Comparison of ENCODE assay signal across 9 cellular contexts in genomic region chr1:95309031-95309459, GRCh38.
DNase-seq lines count a peak whose midpoint lies in the region; ATAC-seq and TF ChIP-seq lines count a peak whose summit lies in the region.
"Had no signal": no experiment of that assay in that cellular context is flagged by ENCODE, and none has a peak within 500 bp of the region (broad histone marks: within the 10 kb centered on the region; RNA-seq: fewer than 3 reads in every experiment).

No MANE protein-coding gene starts in this region.

- no peak overlapping the region for H3K4me3 Mint-ChIP-seq in neural crest cell
- H3K4me3 Mint-ChIP-seq: activated naive CD8-positive, alpha-beta T cell had no signal

- no peaks in the 10 kb centered on the region for H3K9me3 Mint-ChIP-seq in neural crest cell

- H3K36me3 ChIP-seq in suprapubic skin: no peaks in the 10 kb centered on the region

- H3K4me3 ChIP-seq in suprapubic skin: no peak overlapping the region

- TF ChIP-seq CTCF in neural crest cell (conservative IDR thresholded peaks at IDR 0.05): peak; percentile 71
- peak in 1 of 2 donors; percentile 51 for TF ChIP-seq CTCF in suprapubic skin (IDR thresholded peaks at IDR 0.05)

- peaks cover 12% of the 10 kb centered on the region for H3K4me1 Mint-ChIP-seq in neural crest cell

- DNase-seq in Right ventricle myocardium superior (no peak), cardiac septum (ENCODE audit: low spot score) (no peak), NCI-H774 (lab: John Stamatoyannopoulos, UW) (peak; percentile 41), epidermal melanocyte (ENCODE audit: insufficient read length, low spot score) (peak; percentile 33), neural crest cell (ENCODE audit: low read depth, low spot score) (peak; percentile 32), suprapubic skin (ENCODE audit: low spot score in 2 of 2) (no peak)

- ATAC-seq in Right ventricle myocardium superior (ENCODE audit: poor library complexity) (peak; percentile 73), GM21526 (IDR thresholded peaks at IDR 0.05; ENCODE audit: low FRiP score, unreplicated experiment) (no peak), GM21529 (IDR thresholded peaks at IDR 0.05; ENCODE audit: unreplicated experiment) (no peak)

- no peaks in the 10 kb centered on the region for H3K27me3 ChIP-seq in suprapubic skin

- H3K27me3 Mint-ChIP-seq in neural crest cell (ENCODE audit: low read depth): peaks cover 17% of the 10 kb centered on the region

- no peak overlapping the region for H3K27ac Mint-ChIP-seq in neural crest cell (ENCODE audit: unreplicated experiment)
- H3K27ac Mint-ChIP-seq: activated naive CD8-positive, alpha-beta T cell had no signal

- no peaks in the 10 kb centered on the region for H3K4me1 ChIP-seq in suprapubic skin

- H3K27ac ChIP-seq in suprapubic skin: no peak overlapping the region

- TF ChIP-seq EP300 in suprapubic skin (IDR thresholded peaks at IDR 0.05): no peak

- intact Hi-C loops in Right ventricle myocardium superior (cut with DNase I): loop anchor here (10.0 kb wide), 1 partner anchor 166 kb away; no protein-coding TSS in a partner anchor
- intact Hi-C loops in cardiac septum (cut with DNase I): loop anchor here (10.0 kb wide), 1 partner anchor 166 kb away; no protein-coding TSS in a partner anchor

- WGBS in suprapubic skin: 38% methylated on average over 2 of the region's 2 CpGs

- H3K36me3 Mint-ChIP-seq in neural crest cell (ENCODE audit: low read depth): no peaks in the 10 kb centered on the region
- H3K36me3 Mint-ChIP-seq: activated naive CD8-positive, alpha-beta T cell had no signal

- TF ChIP-seq POLR2A in suprapubic skin (IDR thresholded peaks at IDR 0.05): no peak

- no peaks in the 10 kb centered on the region for H3K9me3 ChIP-seq in suprapubic skin

Comparison
In these comparisons a context has a peak if more than half of its experiments do, and no peak if none do; other contexts are left out.
1. DNase-seq: peak in NCI-H774 (single experiment), epidermal melanocyte (single experiment) and neural crest cell (single experiment); none in Right ventricle myocardium superior (single experiment), cardiac septum (single experiment) and suprapubic skin (0 of 2).